In genomic region chr6:169386431-169387057, GRCh38 we compare ENCODE assay signal across 15 cellular contexts.
DNase-seq lines count a peak whose midpoint lies in the region; ATAC-seq and TF ChIP-seq lines count a peak whose summit lies in the region.
"Had no signal": no experiment of that assay in that cellular context is flagged by ENCODE, and none has a peak within 500 bp of the region (broad histone marks: within the 10 kb centered on the region; RNA-seq: fewer than 3 reads in every experiment).

No MANE protein-coding gene starts in this region.

- WGBS in testis, 2 donors: 40 to 46% methylated on average over 20 of the region's 20 CpGs

- H3K9me3 ChIP-seq in testis: no peaks in the 10 kb centered on the region

- TF ChIP-seq CTCF in testis (IDR thresholded peaks at IDR 0.05): no peak

- H3K4me1 ChIP-seq in testis: peaks cover 7% of the 10 kb centered on the region
- H3K4me1 ChIP-seq: stomach had no signal

- H3K27ac ChIP-seq in testis: peak overlapping the region; percentile 9 to 68
- H3K27ac ChIP-seq: stomach had no signal

- ATAC-seq in GM21825 (IDR thresholded peaks at IDR 0.05; ENCODE audit: unreplicated experiment): no peak

- DNase-seq in GM03348 (ENCODE audit: low spot score): peak; percentile 87
- peak; percentile 16 for DNase-seq in amniotic epithelial cell (ENCODE audit: low read depth)
- peak; percentile 65 for DNase-seq in fibroblast of the conjunctiva (ENCODE audit: low read depth)
- peak; percentile 49 for DNase-seq in testis
- no peak for DNase-seq in DMS114 treated with DMSO at 0.1 percent for 48 hours (lab: John Stamatoyannopoulos, UW; ENCODE audit: unreplicated experiment)
- DNase-seq in NK-92 treated with Interleukin-12 subunit alpha and Interleukin-12 subunit beta, amount 100 ng/mL, for 24 hours (lab: John Stamatoyannopoulos, UW): no peak
- DNase-seq: activated CD4-positive, CD25-positive, alpha-beta regulatory T cell; activated naive CD4-positive, alpha-beta T cell treated with anti-CD3 and anti-CD28 coated beads for 36 hours; DND-41; NCI-H2081; NCI-H526 treated with DMSO at 0.1 percent for 48 hours; stomach had no signal

- H3K4me3 ChIP-seq in testis: no peak overlapping the region
- H3K4me3 ChIP-seq: lung, skin epidermis, stomach had no signal

- intact Hi-C loops in testis (cut with DNase I; ENCODE audit: low total_unique reads): no loop called here

- TF ChIP-seq POLR2A in testis (IDR thresholded peaks at IDR 0.05): no peak

- H3K36me3 ChIP-seq in testis (ENCODE audit: low read depth, missing control alignments): no peaks in the 10 kb centered on the region
- H3K36me3 ChIP-seq: stomach had no signal

- H3K27me3 ChIP-seq in testis: no peaks in the 10 kb centered on the region
- H3K27me3 ChIP-seq: stomach had no signal

Comparison
In these comparisons a context has a peak if more than half of its experiments do, and no peak if none do; other contexts are left out.
1. DNase-seq: peak in GM03348 (single experiment), amniotic epithelial cell (single experiment), fibroblast of the conjunctiva (single experiment) and testis (single experiment); none in DMS114 treated with DMSO at 0.1 percent for 48 hours (single experiment) and NK-92 treated with Interleukin-12 subunit alpha and Interleukin-12 subunit beta, amount 100 ng/mL, for 24 hours (single experiment).